Comparison of ENCODE assay signal across 1 cellular context in the genomic region with DNA sequence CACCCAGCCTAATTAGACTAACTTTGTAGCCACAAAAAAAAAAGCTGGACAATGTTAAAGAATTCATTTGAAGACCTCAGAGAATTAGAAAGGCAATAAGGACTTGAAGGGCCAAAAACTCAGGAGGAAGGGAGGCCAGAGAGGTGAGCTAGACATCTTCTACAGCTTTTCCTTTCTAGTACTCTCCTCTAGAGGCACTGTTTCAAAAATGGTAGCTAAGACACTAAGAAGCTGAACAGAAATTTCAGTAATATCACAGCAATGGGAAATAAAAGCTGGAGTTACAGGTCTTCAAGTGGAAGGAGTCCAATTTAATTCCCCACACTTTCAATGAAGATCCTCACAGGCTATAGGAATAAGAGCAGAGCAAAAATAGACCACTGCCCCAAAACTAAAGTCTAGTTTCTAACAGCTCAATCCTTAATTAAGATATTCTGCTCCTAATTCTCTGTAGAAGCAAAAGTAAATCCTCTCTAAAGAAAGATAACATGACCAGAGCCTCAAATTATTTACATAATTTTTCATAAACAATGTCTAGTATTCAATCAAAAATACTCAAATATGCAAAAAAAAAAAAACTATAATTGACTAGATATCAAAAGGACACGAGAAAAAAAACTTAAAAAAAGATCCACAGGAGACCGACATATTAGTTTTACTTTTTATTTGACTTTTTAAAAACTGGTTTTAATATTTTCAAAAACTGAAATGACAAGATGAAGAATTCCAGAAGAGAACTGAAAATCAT.
TF ChIP-seq lines count a peak whose summit lies in the region.

No MANE protein-coding gene starts in this region.

TF ChIP-seq in GM12878, 131 proteins besides CTCF, POLR2A, EP300 and RAD21 (continued from another document):
- TF ChIP-seq, protein P1, sequence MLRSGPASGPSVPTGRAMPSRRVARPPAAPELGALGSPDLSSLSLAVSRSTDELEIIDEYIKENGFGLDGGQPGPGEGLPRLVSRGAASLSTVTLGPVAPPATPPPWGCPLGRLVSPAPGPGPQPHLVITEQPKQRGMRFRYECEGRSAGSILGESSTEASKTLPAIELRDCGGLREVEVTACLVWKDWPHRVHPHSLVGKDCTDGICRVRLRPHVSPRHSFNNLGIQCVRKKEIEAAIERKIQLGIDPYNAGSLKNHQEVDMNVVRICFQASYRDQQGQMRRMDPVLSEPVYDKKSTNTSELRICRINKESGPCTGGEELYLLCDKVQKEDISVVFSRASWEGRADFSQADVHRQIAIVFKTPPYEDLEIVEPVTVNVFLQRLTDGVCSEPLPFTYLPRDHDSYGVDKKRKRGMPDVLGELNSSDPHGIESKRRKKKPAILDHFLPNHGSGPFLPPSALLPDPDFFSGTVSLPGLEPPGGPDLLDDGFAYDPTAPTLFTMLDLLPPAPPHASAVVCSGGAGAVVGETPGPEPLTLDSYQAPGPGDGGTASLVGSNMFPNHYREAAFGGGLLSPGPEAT (IDR thresholded peaks at IDR 0.05; ENCODE audit: low read depth): no peak
- TF ChIP-seq ZBTB4 (CRISPR knock-in tag; IDR thresholded peaks at IDR 0.05) (no peak), POU2F2 (IDR thresholded peaks at IDR 0.05; ENCODE audit: borderline replicate concordance, low read depth, low read length) (no peak), BCL3 (IDR thresholded peaks at IDR 0.05; ENCODE audit: borderline replicate concordance, insufficient read depth, low read depth, low read length, poor library complexity, severe bottlenecking) (no peak), E2F8 (IDR thresholded peaks at IDR 0.05; ENCODE audit: low read depth, partially characterized antibody) (no peak), ATF7 (IDR thresholded peaks at IDR 0.05; ENCODE audit: low read depth) (no peak)
- TF ChIP-seq, protein P2, sequence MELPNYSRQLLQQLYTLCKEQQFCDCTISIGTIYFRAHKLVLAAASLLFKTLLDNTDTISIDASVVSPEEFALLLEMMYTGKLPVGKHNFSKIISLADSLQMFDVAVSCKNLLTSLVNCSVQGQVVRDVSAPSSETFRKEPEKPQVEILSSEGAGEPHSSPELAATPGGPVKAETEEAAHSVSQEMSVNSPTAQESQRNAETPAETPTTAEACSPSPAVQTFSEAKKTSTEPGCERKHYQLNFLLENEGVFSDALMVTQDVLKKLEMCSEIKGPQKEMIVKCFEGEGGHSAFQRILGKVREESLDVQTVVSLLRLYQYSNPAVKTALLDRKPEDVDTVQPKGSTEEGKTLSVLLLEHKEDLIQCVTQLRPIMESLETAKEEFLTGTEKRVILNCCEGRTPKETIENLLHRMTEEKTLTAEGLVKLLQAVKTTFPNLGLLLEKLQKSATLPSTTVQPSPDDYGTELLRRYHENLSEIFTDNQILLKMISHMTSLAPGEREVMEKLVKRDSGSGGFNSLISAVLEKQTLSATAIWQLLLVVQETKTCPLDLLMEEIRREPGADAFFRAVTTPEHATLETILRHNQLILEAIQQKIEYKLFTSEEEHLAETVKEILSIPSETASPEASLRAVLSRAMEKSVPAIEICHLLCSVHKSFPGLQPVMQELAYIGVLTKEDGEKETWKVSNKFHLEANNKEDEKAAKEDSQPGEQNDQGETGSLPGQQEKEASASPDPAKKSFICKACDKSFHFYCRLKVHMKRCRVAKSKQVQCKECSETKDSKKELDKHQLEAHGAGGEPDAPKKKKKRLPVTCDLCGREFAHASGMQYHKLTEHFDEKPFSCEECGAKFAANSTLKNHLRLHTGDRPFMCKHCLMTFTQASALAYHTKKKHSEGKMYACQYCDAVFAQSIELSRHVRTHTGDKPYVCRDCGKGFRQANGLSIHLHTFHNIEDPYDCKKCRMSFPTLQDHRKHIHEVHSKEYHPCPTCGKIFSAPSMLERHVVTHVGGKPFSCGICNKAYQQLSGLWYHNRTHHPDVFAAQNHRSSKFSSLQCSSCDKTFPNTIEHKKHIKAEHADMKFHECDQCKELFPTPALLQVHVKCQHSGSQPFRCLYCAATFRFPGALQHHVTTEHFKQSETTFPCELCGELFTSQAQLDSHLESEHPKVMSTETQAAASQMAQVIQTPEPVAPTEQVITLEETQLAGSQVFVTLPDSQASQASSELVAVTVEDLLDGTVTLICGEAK (IDR thresholded peaks at IDR 0.05; ENCODE audit: borderline replicate concordance): no peak
